ENCODE assay signal across 1 cellular context in genomic region chr7:92973293-92973731, GRCh38.
TF ChIP-seq lines count a peak whose summit lies in the region.

No MANE protein-coding gene starts in this region.

TF ChIP-seq in IMR-90, 13 proteins besides CTCF, POLR2A, EP300 and RAD21 (continued from another document):
- TF ChIP-seq, protein P1, sequence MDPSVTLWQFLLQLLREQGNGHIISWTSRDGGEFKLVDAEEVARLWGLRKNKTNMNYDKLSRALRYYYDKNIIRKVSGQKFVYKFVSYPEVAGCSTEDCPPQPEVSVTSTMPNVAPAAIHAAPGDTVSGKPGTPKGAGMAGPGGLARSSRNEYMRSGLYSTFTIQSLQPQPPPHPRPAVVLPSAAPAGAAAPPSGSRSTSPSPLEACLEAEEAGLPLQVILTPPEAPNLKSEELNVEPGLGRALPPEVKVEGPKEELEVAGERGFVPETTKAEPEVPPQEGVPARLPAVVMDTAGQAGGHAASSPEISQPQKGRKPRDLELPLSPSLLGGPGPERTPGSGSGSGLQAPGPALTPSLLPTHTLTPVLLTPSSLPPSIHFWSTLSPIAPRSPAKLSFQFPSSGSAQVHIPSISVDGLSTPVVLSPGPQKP (IDR thresholded peaks at IDR 0.05; ENCODE audit: borderline replicate concordance, low read depth, low read length) = no peak
- TF ChIP-seq MAZ (IDR thresholded peaks at IDR 0.05; ENCODE audit: borderline replicate concordance, low read depth, low read length) (no peak), FOS (IDR thresholded peaks at IDR 0.05; ENCODE audit: low read depth, low read length) (no peak)
